ENCODE assay signal across 8 cellular contexts in the genomic region with DNA sequence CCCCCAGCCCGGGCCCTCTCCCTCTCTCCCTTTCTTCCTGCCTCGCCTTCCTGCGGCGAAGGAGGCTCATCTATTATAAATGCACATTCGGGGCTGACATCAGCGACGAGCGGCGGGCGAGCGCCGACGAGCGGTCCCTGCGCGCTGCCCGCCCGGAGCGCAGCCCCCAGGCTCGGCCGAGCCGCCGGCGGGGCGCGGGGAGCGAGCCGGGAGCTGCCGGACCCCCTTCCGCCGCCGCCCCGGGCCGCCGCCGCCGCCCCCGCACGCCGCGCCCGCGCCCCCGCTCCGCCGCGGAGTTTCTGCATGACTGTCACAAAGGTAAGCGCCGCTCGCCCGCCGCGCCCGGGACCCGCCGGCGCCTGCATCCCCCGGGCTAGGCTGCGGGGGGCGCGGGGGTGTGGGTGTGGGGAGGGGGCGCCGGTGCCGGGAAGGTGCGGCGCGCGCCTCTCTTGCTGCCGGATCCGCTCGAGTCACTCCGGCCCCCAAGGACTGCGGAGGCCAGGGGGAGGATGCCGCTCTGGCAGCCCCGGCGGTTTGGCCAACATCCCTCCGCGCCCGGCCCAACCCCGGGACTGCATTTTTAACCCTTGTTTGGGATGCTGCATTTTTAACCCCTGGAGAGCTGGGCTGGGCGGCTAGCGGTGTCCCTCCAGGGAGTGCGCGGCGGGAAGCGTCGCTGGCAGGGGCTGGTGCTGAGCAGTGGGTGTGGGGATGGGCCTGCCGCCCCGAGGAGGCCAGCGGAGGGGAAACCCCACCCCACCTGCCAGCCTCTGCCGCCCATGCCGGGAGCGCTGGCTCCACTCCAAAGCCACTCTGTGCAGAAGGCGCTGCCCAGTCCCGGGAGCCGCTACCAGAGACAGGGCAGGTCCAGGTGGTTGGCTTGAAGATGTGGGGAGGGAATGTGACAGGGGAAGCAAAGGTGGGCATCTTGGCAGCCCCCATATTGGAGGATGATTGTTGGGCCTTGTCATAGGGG. TPM values are rescaled to one million over a fixed set of nuclear protein-coding genes. Genes with fewer than 3 reads are reported as not detected.
DNase-seq lines count a peak whose midpoint lies in the region; ATAC-seq and TF ChIP-seq lines count a peak whose summit lies in the region.

A gene with protein sequence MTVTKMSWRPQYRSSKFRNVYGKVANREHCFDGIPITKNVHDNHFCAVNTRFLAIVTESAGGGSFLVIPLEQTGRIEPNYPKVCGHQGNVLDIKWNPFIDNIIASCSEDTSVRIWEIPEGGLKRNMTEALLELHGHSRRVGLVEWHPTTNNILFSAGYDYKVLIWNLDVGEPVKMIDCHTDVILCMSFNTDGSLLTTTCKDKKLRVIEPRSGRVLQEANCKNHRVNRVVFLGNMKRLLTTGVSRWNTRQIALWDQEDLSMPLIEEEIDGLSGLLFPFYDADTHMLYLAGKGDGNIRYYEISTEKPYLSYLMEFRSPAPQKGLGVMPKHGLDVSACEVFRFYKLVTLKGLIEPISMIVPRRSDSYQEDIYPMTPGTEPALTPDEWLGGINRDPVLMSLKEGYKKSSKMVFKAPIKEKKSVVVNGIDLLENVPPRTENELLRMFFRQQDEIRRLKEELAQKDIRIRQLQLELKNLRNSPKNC (plus strand): TSS at position 34 of the 976 bp plus-strand sequence. CDS start 270 bp downstream, at position 304.

- peak within 1 kb of the TSS; percentile 55 to 66 for H3K4me3 ChIP-seq in cardiac fibroblast (replicated peaks in 1 of 2; ENCODE audit: low read depth in 2 of 2, low read length in 2 of 2)

- peak within 1 kb of the TSS; percentile 72 for H3K4me3 Mint-ChIP-seq in T-helper 2 cell treated with Interferon-gamma antibody and Interleukin-4, amounts not matched to agents 5 μg/mL and 100 μg/mL, for 36 hours

- no peak within 1 kb of the TSS for H3K27ac Mint-ChIP-seq in T-helper 2 cell treated with Interferon-gamma antibody and Interleukin-4, amounts not matched to agents 5 μg/mL and 100 μg/mL, for 36 hours

- peak; percentile 17 for DNase-seq in T-helper 2 cell treated with Interferon-gamma antibody and Interleukin-4, amounts not matched to agents 5 μg/mL and 100 μg/mL, for 36 hours (ENCODE audit: low spot score)
- DNase-seq in T-helper 2 cell (no peak), NCI-H748 treated with DMSO at 0.1 percent for 48 hours (lab: John Stamatoyannopoulos, UW) (peak; percentile 11), cardiac fibroblast (ENCODE audit: low read depth in 2 of 2) (peak; percentile 53), kidney tubule cell (ENCODE audit: low spot score) (peak; percentile 80), mesenteric fat pad (ENCODE audit: low spot score) (no peak)
- DNase-seq in stimulated activated CD4-positive, alpha-beta T cell treated with anti-CD3 and anti-CD28 coated beads, Interleukin-4, amount 100 ng/mL, for 4 hours: peak; percentile 19 to 28

- H3K36me3 Mint-ChIP-seq in T-helper 2 cell treated with Interferon-gamma antibody and Interleukin-4, amounts not matched to agents 5 μg/mL and 100 μg/mL, for 36 hours (ENCODE audit: low read depth): no peaks in the 10 kb centered on the region

- no peak for TF ChIP-seq CTCF in cardiac fibroblast (IDR thresholded peaks at IDR 0.05; ENCODE audit: low read depth, low read length)

- ATAC-seq in GM19395 (IDR thresholded peaks at IDR 0.05; ENCODE audit: unreplicated experiment): no peak

- H3K4me1 Mint-ChIP-seq in T-helper 2 cell treated with Interferon-gamma antibody and Interleukin-4, amounts not matched to agents 5 μg/mL and 100 μg/mL, for 36 hours (ENCODE audit: low read depth): peaks cover 8% of the 10 kb centered on the region

- peaks cover 49% of the 10 kb centered on the region for H3K27me3 Mint-ChIP-seq in T-helper 2 cell treated with Interferon-gamma antibody and Interleukin-4, amounts not matched to agents 5 μg/mL and 100 μg/mL, for 36 hours (ENCODE audit: low read depth)

- no peaks in the 10 kb centered on the region for H3K9me3 Mint-ChIP-seq in T-helper 2 cell treated with Interferon-gamma antibody and Interleukin-4, amounts not matched to agents 5 μg/mL and 100 μg/mL, for 36 hours

RNA-seq across cellular contexts. Expression of the gene that starts here (rescaled TPM):
- total RNA-seq in mesenteric fat pad: 4.9 TPM

Comparison
In these comparisons a context has a peak if more than half of its experiments do, and no peak if none do; other contexts are left out.
1. DNase-seq: peak in T-helper 2 cell treated with Interferon-gamma antibody and Interleukin-4, amounts not matched to agents 5 μg/mL and 100 μg/mL, for 36 hours (single experiment), NCI-H748 treated with DMSO at 0.1 percent for 48 hours (single experiment), cardiac fibroblast (2 of 2), kidney tubule cell (single experiment) and stimulated activated CD4-positive, alpha-beta T cell treated with anti-CD3 and anti-CD28 coated beads, Interleukin-4, amount 100 ng/mL, for 4 hours (2 of 2); none in T-helper 2 cell (0 of 5) and mesenteric fat pad (single experiment).